In genomic region chr9:122579874-122580273, GRCh38 we compare ENCODE assay signal across 3 cellular contexts.
TF ChIP-seq lines count a peak whose summit lies in the region.

No MANE protein-coding gene starts in this region.

TF ChIP-seq in SK-N-SH treated with all-trans-retinoic acid at 6 μM for 48 hours, 23 proteins besides CTCF, POLR2A, EP300 and RAD21:
- no peak for TF ChIP-seq RARB (CRISPR knock-in tag; IDR thresholded peaks at IDR 0.05)
- TF ChIP-seq ARNTL (CRISPR knock-in tag; IDR thresholded peaks at IDR 0.05; ENCODE audit: borderline replicate concordance, low read depth): no peak
- no peak for TF ChIP-seq ISL1 (CRISPR knock-in tag; IDR thresholded peaks at IDR 0.05)

TF ChIP-seq in SK-N-SH, 30 proteins besides CTCF, POLR2A, EP300 and RAD21:
- TF ChIP-seq USF2 (IDR thresholded peaks at IDR 0.05; ENCODE audit: borderline replicate concordance, low read depth, low read length): no peak
- no peak for TF ChIP-seq POLR2AphosphoS5 (IDR thresholded peaks at IDR 0.05; ENCODE audit: low read depth, low read length)
- TF ChIP-seq FOXJ3 (CRISPR knock-in tag; IDR thresholded peaks at IDR 0.05): no peak
- TF ChIP-seq RXRA (IDR thresholded peaks at IDR 0.05; ENCODE audit: borderline replicate concordance, low read depth): no peak
- TF ChIP-seq TAF1 (IDR thresholded peaks at IDR 0.05; ENCODE audit: borderline replicate concordance, low read depth, low read length): no peak
- TF ChIP-seq NRF1 (IDR thresholded peaks at IDR 0.05; ENCODE audit: low read depth, low read length): no peak
- TF ChIP-seq NFIC (IDR thresholded peaks at IDR 0.05; ENCODE audit: borderline replicate concordance): no peak
- TF ChIP-seq MEF2A (IDR thresholded peaks at IDR 0.05; ENCODE audit: borderline replicate concordance, low read depth): no peak
- no peak for TF ChIP-seq TCF12 (IDR thresholded peaks at IDR 0.05)

TF ChIP-seq in endothelial cell of umbilical vein, 7 proteins besides CTCF, POLR2A, EP300 and RAD21:
- TF ChIP-seq MYC (IDR thresholded peaks at IDR 0.05; ENCODE audit: low read depth, low read length): no peak
- no peak for TF ChIP-seq MAX (IDR thresholded peaks at IDR 0.05; ENCODE audit: insufficient read depth, insufficient read length)
- TF ChIP-seq FOS (IDR thresholded peaks at IDR 0.05; ENCODE audit: borderline replicate concordance, insufficient read depth, low read length): no peak
- no peak for TF ChIP-seq JUN (IDR thresholded peaks at IDR 0.05; ENCODE audit: borderline replicate concordance, insufficient read depth, insufficient read length, low read depth)
- TF ChIP-seq EZH2 (IDR thresholded peaks at IDR 0.05; ENCODE audit: borderline replicate concordance, low read depth, low read length, severe bottlenecking): no peak
- TF ChIP-seq POLR2AphosphoS5 (IDR thresholded peaks at IDR 0.05; ENCODE audit: insufficient read depth, low read depth, low read length): no peak
- no peak for TF ChIP-seq GATA2 (IDR thresholded peaks at IDR 0.05; ENCODE audit: insufficient read depth, insufficient read length, low read depth, low read length)
